Comparison of ENCODE assay signal across 1 cellular context in the genomic region with DNA sequence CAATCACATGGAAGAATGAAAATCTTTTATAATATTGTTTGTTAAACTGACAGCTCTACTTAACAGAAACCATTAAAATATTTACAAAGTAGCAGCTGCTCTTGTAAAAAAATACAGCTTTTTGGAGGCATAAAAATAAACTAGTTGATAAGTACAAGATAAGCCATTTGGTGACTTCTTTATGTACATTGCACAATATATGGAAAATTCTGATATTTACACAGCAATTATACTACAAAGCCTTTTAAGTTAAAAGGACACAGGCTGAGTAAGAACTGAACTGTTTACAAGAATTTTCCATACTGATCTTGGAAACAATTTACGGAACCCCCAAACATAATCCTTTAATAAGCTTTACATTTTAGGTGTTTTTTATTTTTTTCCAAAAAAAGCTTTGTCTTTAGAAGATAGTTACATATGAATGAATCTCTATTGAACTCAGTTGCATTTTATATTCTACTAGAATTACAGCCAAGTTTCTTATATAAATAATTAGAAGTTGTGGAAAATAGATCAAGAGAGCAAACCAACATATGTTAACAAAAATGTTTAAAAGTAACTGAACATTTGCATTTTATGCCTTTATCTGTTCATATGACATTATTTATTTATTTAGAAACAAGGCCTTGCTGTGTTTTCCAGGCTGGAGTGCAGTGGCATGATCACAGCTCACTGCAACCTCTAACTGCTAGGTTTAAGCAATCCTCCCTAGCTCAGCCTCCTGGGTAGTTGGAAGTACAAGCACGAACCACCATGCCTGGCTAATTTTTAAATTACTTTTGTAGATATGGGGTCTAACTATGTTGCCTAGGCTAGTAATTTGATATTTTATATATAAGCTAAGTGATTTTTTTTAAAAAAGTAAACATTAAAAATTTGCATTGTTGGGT.
A peak's percentile ranks its signal among the peaks of the same experiment; 100 is the strongest.
TF ChIP-seq lines count a peak whose summit lies in the region.

No MANE protein-coding gene starts in this region.

TF ChIP-seq in HepG2, 621 proteins besides CTCF, POLR2A, EP300 and RAD21 (continued from another document and continues in another):
- TF ChIP-seq, protein P1, sequence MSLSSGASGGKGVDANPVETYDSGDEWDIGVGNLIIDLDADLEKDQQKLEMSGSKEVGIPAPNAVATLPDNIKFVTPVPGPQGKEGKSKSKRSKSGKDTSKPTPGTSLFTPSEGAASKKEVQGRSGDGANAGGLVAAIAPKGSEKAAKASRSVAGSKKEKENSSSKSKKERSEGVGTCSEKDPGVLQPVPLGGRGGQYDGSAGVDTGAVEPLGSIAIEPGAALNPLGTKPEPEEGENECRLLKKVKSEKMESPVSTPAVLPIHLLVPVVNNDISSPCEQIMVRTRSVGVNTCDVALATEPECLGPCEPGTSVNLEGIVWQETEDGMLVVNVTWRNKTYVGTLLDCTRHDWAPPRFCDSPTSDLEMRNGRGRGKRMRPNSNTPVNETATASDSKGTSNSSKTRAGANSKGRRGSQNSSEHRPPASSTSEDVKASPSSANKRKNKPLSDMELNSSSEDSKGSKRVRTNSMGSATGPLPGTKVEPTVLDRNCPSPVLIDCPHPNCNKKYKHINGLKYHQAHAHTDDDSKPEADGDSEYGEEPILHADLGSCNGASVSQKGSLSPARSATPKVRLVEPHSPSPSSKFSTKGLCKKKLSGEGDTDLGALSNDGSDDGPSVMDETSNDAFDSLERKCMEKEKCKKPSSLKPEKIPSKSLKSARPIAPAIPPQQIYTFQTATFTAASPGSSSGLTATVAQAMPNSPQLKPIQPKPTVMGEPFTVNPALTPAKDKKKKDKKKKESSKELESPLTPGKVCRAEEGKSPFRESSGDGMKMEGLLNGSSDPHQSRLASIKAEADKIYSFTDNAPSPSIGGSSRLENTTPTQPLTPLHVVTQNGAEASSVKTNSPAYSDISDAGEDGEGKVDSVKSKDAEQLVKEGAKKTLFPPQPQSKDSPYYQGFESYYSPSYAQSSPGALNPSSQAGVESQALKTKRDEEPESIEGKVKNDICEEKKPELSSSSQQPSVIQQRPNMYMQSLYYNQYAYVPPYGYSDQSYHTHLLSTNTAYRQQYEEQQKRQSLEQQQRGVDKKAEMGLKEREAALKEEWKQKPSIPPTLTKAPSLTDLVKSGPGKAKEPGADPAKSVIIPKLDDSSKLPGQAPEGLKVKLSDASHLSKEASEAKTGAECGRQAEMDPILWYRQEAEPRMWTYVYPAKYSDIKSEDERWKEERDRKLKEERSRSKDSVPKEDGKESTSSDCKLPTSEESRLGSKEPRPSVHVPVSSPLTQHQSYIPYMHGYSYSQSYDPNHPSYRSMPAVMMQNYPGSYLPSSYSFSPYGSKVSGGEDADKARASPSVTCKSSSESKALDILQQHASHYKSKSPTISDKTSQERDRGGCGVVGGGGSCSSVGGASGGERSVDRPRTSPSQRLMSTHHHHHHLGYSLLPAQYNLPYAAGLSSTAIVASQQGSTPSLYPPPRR (CRISPR knock-in tag; IDR thresholded peaks at IDR 0.05; ENCODE audit: borderline replicate concordance): peak; percentile 93
- no peak for TF ChIP-seq PHF5A (CRISPR knock-in tag; IDR thresholded peaks at IDR 0.05; ENCODE audit: low read depth, unreplicated experiment)
- TF ChIP-seq ZNF572 (CRISPR knock-in tag; IDR thresholded peaks at IDR 0.05): no peak
- TF ChIP-seq ZNF468 (CRISPR knock-in tag; IDR thresholded peaks at IDR 0.05): no peak
- TF ChIP-seq BRD4 (CRISPR knock-in tag; IDR thresholded peaks at IDR 0.05): peak; percentile 90
- TF ChIP-seq, protein P2, sequence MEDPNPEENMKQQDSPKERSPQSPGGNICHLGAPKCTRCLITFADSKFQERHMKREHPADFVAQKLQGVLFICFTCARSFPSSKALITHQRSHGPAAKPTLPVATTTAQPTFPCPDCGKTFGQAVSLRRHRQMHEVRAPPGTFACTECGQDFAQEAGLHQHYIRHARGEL (CRISPR knock-in tag; IDR thresholded peaks at IDR 0.05): no peak
- peak; percentile 84 for TF ChIP-seq HHEX (CRISPR knock-in tag; IDR thresholded peaks at IDR 0.05)
- TF ChIP-seq, protein P3, sequence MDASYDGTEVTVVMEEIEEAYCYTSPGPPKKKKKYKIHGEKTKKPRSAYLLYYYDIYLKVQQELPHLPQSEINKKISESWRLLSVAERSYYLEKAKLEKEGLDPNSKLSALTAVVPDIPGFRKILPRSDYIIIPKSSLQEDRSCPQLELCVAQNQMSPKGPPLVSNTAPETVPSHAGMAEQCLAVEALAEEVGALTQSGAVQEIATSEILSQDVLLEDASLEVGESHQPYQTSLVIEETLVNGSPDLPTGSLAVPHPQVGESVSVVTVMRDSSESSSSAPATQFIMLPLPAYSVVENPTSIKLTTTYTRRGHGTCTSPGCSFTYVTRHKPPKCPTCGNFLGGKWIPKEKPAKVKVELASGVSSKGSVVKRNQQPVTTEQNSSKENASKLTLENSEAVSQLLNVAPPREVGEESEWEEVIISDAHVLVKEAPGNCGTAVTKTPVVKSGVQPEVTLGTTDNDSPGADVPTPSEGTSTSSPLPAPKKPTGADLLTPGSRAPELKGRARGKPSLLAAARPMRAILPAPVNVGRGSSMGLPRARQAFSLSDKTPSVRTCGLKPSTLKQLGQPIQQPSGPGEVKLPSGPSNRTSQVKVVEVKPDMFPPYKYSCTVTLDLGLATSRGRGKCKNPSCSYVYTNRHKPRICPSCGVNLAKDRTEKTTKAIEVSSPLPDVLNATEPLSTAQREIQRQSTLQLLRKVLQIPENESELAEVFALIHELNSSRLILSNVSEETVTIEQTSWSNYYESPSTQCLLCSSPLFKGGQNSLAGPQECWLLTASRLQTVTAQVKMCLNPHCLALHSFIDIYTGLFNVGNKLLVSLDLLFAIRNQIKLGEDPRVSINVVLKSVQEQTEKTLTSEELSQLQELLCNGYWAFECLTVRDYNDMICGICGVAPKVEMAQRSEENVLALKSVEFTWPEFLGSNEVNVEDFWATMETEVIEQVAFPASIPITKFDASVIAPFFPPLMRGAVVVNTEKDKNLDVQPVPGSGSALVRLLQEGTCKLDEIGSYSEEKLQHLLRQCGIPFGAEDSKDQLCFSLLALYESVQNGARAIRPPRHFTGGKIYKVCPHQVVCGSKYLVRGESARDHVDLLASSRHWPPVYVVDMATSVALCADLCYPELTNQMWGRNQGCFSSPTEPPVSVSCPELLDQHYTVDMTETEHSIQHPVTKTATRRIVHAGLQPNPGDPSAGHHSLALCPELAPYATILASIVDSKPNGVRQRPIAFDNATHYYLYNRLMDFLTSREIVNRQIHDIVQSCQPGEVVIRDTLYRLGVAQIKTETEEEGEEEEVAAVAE (CRISPR knock-in tag; IDR thresholded peaks at IDR 0.05; ENCODE audit: borderline replicate concordance): no peak
- TF ChIP-seq NFKB2 (CRISPR knock-in tag; IDR thresholded peaks at IDR 0.05; ENCODE audit: borderline replicate concordance): no peak
- TF ChIP-seq GABPB1 (CRISPR knock-in tag; IDR thresholded peaks at IDR 0.05): no peak
- peak; percentile 67 for TF ChIP-seq ONECUT2 (CRISPR knock-in tag; IDR thresholded peaks at IDR 0.05)
- TF ChIP-seq, protein P4, sequence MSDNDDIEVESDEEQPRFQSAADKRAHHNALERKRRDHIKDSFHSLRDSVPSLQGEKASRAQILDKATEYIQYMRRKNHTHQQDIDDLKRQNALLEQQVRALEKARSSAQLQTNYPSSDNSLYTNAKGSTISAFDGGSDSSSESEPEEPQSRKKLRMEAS (IDR thresholded peaks at IDR 0.05): peak; percentile 34; the same call in 1 of the 2 replicates
- TF ChIP-seq, protein P5, sequence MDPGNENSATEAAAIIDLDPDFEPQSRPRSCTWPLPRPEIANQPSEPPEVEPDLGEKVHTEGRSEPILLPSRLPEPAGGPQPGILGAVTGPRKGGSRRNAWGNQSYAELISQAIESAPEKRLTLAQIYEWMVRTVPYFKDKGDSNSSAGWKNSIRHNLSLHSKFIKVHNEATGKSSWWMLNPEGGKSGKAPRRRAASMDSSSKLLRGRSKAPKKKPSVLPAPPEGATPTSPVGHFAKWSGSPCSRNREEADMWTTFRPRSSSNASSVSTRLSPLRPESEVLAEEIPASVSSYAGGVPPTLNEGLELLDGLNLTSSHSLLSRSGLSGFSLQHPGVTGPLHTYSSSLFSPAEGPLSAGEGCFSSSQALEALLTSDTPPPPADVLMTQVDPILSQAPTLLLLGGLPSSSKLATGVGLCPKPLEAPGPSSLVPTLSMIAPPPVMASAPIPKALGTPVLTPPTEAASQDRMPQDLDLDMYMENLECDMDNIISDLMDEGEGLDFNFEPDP (CRISPR knock-in tag; conservative IDR thresholded peaks at IDR 0.05): no peak
- TF ChIP-seq, protein P6, sequence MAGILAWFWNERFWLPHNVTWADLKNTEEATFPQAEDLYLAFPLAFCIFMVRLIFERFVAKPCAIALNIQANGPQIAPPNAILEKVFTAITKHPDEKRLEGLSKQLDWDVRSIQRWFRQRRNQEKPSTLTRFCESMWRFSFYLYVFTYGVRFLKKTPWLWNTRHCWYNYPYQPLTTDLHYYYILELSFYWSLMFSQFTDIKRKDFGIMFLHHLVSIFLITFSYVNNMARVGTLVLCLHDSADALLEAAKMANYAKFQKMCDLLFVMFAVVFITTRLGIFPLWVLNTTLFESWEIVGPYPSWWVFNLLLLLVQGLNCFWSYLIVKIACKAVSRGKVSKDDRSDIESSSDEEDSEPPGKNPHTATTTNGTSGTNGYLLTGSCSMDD (CRISPR knock-in tag; IDR thresholded peaks at IDR 0.05): no peak
- TF ChIP-seq NRL (CRISPR knock-in tag; IDR thresholded peaks at IDR 0.05; ENCODE audit: borderline replicate concordance): no peak
- TF ChIP-seq ZNF451 (CRISPR knock-in tag; IDR thresholded peaks at IDR 0.05): no peak
- no peak for TF ChIP-seq ARHGAP35 (CRISPR knock-in tag; IDR thresholded peaks at IDR 0.05; ENCODE audit: borderline replicate concordance)
- TF ChIP-seq WIZ (CRISPR knock-in tag; IDR thresholded peaks at IDR 0.05): no peak
- TF ChIP-seq, protein P7, sequence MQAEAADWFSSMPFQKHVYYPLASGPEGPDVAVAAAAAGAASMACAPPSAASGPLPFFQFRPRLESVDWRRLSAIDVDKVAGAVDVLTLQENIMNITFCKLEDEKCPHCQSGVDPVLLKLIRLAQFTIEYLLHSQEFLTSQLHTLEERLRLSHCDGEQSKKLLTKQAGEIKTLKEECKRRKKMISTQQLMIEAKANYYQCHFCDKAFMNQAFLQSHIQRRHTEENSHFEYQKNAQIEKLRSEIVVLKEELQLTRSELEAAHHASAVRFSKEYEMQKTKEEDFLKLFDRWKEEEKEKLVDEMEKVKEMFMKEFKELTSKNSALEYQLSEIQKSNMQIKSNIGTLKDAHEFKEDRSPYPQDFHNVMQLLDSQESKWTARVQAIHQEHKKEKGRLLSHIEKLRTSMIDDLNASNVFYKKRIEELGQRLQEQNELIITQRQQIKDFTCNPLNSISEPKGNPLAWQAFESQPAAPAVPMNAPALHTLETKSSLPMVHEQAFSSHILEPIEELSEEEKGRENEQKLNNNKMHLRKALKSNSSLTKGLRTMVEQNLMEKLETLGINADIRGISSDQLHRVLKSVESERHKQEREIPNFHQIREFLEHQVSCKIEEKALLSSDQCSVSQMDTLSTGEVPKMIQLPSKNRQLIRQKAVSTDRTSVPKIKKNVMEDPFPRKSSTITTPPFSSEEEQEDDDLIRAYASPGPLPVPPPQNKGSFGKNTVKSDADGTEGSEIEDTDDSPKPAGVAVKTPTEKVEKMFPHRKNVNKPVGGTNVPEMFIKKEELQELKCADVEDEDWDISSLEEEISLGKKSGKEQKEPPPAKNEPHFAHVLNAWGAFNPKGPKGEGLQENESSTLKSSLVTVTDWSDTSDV (CRISPR knock-in tag; IDR thresholded peaks at IDR 0.05): no peak
- no peak for TF ChIP-seq ZNF274 (CRISPR knock-in tag; IDR thresholded peaks at IDR 0.05)
- 0 out of 2 replicates have a peak, but pooled peaks have one; percentile 32 for TF ChIP-seq ZNF343 (CRISPR knock-in tag; IDR thresholded peaks at IDR 0.05)
- TF ChIP-seq DMAP1 (CRISPR knock-in tag; IDR thresholded peaks at IDR 0.05): 0 out of 2 replicates have a peak, but pooled peaks have one; percentile 63
- TF ChIP-seq ZNF605 (CRISPR knock-in tag; IDR thresholded peaks at IDR 0.05): no peak
- peak; percentile 29; the same call in 1 of the 2 replicates for TF ChIP-seq SRF (IDR thresholded peaks at IDR 0.05; ENCODE audit: low read depth, low read length)
- TF ChIP-seq, protein P8, sequence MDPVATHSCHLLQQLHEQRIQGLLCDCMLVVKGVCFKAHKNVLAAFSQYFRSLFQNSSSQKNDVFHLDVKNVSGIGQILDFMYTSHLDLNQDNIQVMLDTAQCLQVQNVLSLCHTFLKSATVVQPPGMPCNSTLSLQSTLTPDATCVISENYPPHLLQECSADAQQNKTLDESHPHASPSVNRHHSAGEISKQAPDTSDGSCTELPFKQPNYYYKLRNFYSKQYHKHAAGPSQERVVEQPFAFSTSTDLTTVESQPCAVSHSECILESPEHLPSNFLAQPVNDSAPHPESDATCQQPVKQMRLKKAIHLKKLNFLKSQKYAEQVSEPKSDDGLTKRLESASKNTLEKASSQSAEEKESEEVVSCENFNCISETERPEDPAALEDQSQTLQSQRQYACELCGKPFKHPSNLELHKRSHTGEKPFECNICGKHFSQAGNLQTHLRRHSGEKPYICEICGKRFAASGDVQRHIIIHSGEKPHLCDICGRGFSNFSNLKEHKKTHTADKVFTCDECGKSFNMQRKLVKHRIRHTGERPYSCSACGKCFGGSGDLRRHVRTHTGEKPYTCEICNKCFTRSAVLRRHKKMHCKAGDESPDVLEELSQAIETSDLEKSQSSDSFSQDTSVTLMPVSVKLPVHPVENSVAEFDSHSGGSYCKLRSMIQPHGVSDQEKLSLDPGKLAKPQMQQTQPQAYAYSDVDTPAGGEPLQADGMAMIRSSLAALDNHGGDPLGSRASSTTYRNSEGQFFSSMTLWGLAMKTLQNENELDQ (CRISPR knock-in tag; IDR thresholded peaks at IDR 0.05; ENCODE audit: borderline replicate concordance): no peak
- no peak for TF ChIP-seq TEAD2 (CRISPR knock-in tag; IDR thresholded peaks at IDR 0.05)
- TF ChIP-seq, protein P9, sequence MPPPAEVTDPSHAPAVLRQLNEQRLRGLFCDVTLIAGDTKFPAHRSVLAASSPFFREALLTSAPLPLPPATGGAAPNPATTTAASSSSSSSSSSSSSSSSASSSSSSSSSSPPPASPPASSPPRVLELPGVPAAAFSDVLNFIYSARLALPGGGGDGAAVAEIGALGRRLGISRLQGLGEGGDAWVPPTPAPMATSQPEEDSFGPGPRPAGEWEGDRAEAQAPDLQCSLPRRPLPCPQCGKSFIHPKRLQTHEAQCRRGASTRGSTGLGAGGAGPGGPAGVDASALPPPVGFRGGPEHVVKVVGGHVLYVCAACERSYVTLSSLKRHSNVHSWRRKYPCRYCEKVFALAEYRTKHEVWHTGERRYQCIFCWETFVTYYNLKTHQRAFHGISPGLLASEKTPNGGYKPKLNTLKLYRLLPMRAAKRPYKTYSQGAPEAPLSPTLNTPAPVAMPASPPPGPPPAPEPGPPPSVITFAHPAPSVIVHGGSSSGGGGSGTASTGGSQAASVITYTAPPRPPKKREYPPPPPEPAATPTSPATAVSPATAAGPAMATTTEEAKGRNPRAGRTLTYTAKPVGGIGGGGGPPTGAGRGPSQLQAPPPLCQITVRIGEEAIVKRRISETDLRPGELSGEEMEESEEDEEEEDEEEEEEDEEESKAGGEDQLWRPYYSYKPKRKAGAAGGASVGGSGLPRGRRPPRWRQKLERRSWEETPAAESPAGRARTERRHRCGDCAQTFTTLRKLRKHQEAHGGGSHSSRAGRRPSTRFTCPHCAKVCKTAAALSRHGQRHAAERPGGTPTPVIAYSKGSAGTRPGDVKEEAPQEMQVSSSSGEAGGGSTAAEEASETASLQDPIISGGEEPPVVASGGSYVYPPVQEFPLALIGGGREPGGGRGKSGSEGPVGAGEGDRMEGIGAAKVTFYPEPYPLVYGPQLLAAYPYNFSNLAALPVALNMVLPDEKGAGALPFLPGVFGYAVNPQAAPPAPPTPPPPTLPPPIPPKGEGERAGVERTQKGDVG (CRISPR knock-in tag; IDR thresholded peaks at IDR 0.05; ENCODE audit: borderline replicate concordance): no peak
- TF ChIP-seq, protein P10, sequence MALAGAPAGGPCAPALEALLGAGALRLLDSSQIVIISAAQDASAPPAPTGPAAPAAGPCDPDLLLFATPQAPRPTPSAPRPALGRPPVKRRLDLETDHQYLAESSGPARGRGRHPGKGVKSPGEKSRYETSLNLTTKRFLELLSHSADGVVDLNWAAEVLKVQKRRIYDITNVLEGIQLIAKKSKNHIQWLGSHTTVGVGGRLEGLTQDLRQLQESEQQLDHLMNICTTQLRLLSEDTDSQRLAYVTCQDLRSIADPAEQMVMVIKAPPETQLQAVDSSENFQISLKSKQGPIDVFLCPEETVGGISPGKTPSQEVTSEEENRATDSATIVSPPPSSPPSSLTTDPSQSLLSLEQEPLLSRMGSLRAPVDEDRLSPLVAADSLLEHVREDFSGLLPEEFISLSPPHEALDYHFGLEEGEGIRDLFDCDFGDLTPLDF (CRISPR knock-in tag; IDR thresholded peaks at IDR 0.05): no peak
